21 cellular contexts compared by ENCODE assay signal in the genomic region with DNA sequence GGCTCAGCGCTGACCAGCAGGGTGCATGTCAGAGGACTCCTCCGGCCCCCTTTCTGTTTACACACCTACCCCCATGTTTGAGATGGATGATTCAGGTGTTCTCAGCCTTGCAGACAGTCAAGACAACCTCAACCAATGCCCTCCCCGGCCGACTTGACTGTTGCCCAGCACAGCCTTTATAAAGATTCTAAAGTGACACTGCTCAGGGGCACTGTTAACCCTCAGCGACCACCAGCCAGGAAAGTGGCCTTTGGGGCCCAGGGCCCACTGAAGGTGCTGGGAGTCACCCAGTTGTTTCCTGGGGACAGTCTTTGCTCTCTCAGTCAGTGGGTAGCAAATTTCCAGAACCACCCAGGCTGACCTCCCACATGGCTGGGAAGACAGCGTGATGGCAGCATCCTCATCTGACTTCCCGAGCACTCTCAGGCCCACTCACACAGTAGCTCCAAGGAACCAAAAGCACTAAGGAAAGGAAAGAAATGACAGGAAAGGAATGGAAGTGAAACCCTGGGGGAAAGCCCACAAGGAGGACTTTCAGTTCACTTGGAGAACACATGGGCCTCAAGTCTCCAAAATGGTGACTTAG.
"Had no signal": no experiment of that assay in that cellular context is flagged by ENCODE, and none has a peak within 500 bp of the region (broad histone marks: within the 10 kb centered on the region; RNA-seq: fewer than 3 reads in every experiment).

No MANE protein-coding gene starts in this region.

- H3K4me3 ChIP-seq: dorsolateral prefrontal cortex, gastrocnemius medialis, left ventricle myocardium inferior, lower lobe of right lung, prostate gland, right lobe of liver, tibial artery, upper lobe of left lung, uterus had no signal

- H3K4me1 ChIP-seq: parathyroid adenoma, right lobe of liver had no signal

- H3K36me3 ChIP-seq: gastrocnemius medialis, left ventricle myocardium inferior, lower lobe of right lung, prostate gland, right lobe of liver, tibial artery, upper lobe of left lung, uterus had no signal

- H3K36me3 Mint-ChIP-seq: memory B cell; natural killer cell treated with Interleukin-12 subunit alpha and Interleukin-12 subunit beta and Interleukin-15 and Interleukin-18, amount 100 ng/mL, for 72 hours; stimulated activated memory B cell treated with anti-CD40 and anti-IgM and Interleukin-4, amounts not matched to agents 10 μg/mL and 1 μg/mL and 100 μg/mL, for 72 hours had no signal

- DNase-seq: cortex of kidney; effector memory CD4-positive, alpha-beta T cell; gastrocnemius medialis; left ventricle myocardium inferior; lower lobe of right lung; midbrain; occipital lobe; retina; right lobe of liver; stimulated activated CD4-positive, alpha-beta T cell treated with anti-CD3 and anti-CD28 coated beads, Interleukin-4, amount 100 ng/mL, for 1 hour; tibial artery; upper lobe of left lung; uterus had no signal

- H3K27me3 Mint-ChIP-seq: natural killer cell treated with Interleukin-12 subunit alpha and Interleukin-12 subunit beta and Interleukin-15 and Interleukin-18, amount 100 ng/mL, for 72 hours; stimulated activated naive CD8-positive, alpha-beta T cell treated with anti-CD3 and anti-CD28 coated beads, Interleukin-15, Interleukin-2, amounts not matched to agents 100 ng/mL and 50 ng/mL, for 24 hours had no signal

- H3K4me3 Mint-ChIP-seq: memory B cell; natural killer cell treated with Interleukin-12 subunit alpha and Interleukin-12 subunit beta and Interleukin-15 and Interleukin-18, amount 100 ng/mL, for 72 hours; stimulated activated memory B cell treated with anti-CD40 and anti-IgM and Interleukin-4, amounts not matched to agents 10 μg/mL and 1 μg/mL and 100 μg/mL, for 72 hours; stimulated activated naive CD8-positive, alpha-beta T cell treated with anti-CD3 and anti-CD28 coated beads, Interleukin-15, Interleukin-2, amounts not matched to agents 100 ng/mL and 50 ng/mL, for 24 hours had no signal

- H3K4me1 Mint-ChIP-seq: memory B cell; stimulated activated memory B cell treated with anti-CD40 and anti-IgM and Interleukin-4, amounts not matched to agents 10 μg/mL and 1 μg/mL and 100 μg/mL, for 72 hours had no signal

- H3K27ac ChIP-seq: dorsolateral prefrontal cortex, gastrocnemius medialis, left ventricle myocardium inferior, lower lobe of right lung, parathyroid adenoma, prostate gland, right lobe of liver, tibial artery, upper lobe of left lung, uterus had no signal

- H3K27ac Mint-ChIP-seq: memory B cell; natural killer cell treated with Interleukin-12 subunit alpha and Interleukin-12 subunit beta and Interleukin-15 and Interleukin-18, amount 100 ng/mL, for 72 hours; stimulated activated memory B cell treated with anti-CD40 and anti-IgM and Interleukin-4, amounts not matched to agents 10 μg/mL and 1 μg/mL and 100 μg/mL, for 72 hours; stimulated activated naive CD8-positive, alpha-beta T cell treated with anti-CD3 and anti-CD28 coated beads, Interleukin-15, Interleukin-2, amounts not matched to agents 100 ng/mL and 50 ng/mL, for 24 hours had no signal

- ATAC-seq: esophagus mucosa; gastrocnemius medialis; lower lobe of right lung; natural killer cell treated with Interleukin-12 subunit alpha and Interleukin-12 subunit beta and Interleukin-15 and Interleukin-18, amount 100 ng/mL, for 72 hours; right lobe of liver; stimulated activated memory B cell treated with anti-CD40 and anti-IgM and Interleukin-4, amounts not matched to agents 10 μg/mL and 1 μg/mL and 100 μg/mL, for 72 hours had no signal

- H3K9me3 Mint-ChIP-seq: natural killer cell treated with Interleukin-12 subunit alpha and Interleukin-12 subunit beta and Interleukin-15 and Interleukin-18, amount 100 ng/mL, for 72 hours; stimulated activated naive CD8-positive, alpha-beta T cell treated with anti-CD3 and anti-CD28 coated beads, Interleukin-15, Interleukin-2, amounts not matched to agents 100 ng/mL and 50 ng/mL, for 24 hours had no signal

- H3K27me3 ChIP-seq: dorsolateral prefrontal cortex, gastrocnemius medialis, tibial artery, upper lobe of left lung, uterus had no signal

- H3K9me3 ChIP-seq: gastrocnemius medialis, left ventricle myocardium inferior, lower lobe of right lung, prostate gland, right lobe of liver, tibial artery, upper lobe of left lung, uterus had no signal
